ENCODE assay signal across 25 cellular contexts in the genomic region with DNA sequence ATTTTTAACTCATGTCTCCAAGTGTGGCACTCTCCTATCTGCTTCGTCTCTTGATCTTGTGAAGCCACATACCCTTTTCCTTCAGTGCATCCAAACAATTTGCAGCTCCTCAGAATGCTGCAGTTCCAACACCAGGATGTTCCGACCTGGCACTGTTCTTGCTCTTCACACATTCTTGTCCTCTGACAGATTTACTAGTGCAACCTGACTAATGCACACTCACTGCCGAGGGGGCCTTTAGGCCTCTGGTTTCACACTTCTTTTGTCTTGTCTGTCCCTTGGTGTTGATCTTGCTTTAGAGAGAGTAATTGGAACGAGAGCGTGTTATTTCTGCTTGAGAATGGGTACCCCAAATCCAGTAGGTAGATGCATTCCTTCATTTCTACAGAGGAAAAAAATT. TPM values are rescaled to one million over a fixed set of nuclear protein-coding genes. Genes with fewer than 3 reads are reported as not detected.
DNase-seq lines count a peak whose midpoint lies in the region; ATAC-seq and TF ChIP-seq lines count a peak whose summit lies in the region.
"Had no signal": no experiment of that assay in that cellular context is flagged by ENCODE, and none has a peak within 500 bp of the region (broad histone marks: within the 10 kb centered on the region; RNA-seq: fewer than 3 reads in every experiment).

No MANE protein-coding gene starts in this region.

- H3K27ac ChIP-seq in testis: peak overlapping the region in 1 of 2 donors; percentile 3
- H3K27ac ChIP-seq: ovary, SK-N-MC, thoracic aorta, WERI-Rb-1 had no signal

- H3K4me1 Mint-ChIP-seq in activated naive CD8-positive, alpha-beta T cell (ENCODE audit: low read depth): peaks cover 65% of the 10 kb centered on the region
- H3K4me1 Mint-ChIP-seq in activated naive CD8-positive, alpha-beta T cell treated with anti-CD3 and anti-CD28 coated beads for 36 hours: peaks cover 50% of the 10 kb centered on the region
- H3K4me1 Mint-ChIP-seq in dendritic cell treated with granulocyte-macrophage colony-stimulating factor and Interleukin-4, amounts not matched to agents 40 ng/mL and 50 ng/mL, for 4 days (ENCODE audit: low read depth): peaks cover 62% of the 10 kb centered on the region
- H3K4me1 Mint-ChIP-seq in natural killer cell treated with Interleukin-12 subunit alpha and Interleukin-12 subunit beta and Interleukin-15 and Interleukin-18, amount 100 ng/mL, for 72 hours (ENCODE audit: low read depth in 2 of 2): peaks cover 70 to 71% of the 10 kb centered on the region in 2 donors

- TF ChIP-seq CTCF in testis (IDR thresholded peaks at IDR 0.05): no peak

- H3K36me3 Mint-ChIP-seq in activated naive CD8-positive, alpha-beta T cell: peaks cover 5% of the 10 kb centered on the region
- H3K36me3 Mint-ChIP-seq in activated naive CD8-positive, alpha-beta T cell treated with anti-CD3 and anti-CD28 coated beads for 36 hours: peaks cover 6% of the 10 kb centered on the region
- H3K36me3 Mint-ChIP-seq in dendritic cell treated with granulocyte-macrophage colony-stimulating factor and Interleukin-4, amounts not matched to agents 40 ng/mL and 50 ng/mL, for 4 days (ENCODE audit: low read depth): peaks cover 28% of the 10 kb centered on the region
- H3K36me3 Mint-ChIP-seq in natural killer cell treated with Interleukin-12 subunit alpha and Interleukin-12 subunit beta and Interleukin-15 and Interleukin-18, amount 100 ng/mL, for 72 hours: peaks cover 7% of the 10 kb centered on the region
- H3K36me3 Mint-ChIP-seq: activated naive CD4-positive, alpha-beta T cell treated with anti-CD3 and anti-CD28 coated beads, Interleukin-2, amount 10 ng/mL, durations not matched to agents 7 days and 5 days; stimulated activated memory B cell treated with anti-CD40 and anti-IgM and Interleukin-4, amounts not matched to agents 10 μg/mL and 1 μg/mL and 100 μg/mL, for 72 hours had no signal

- no peaks in the 10 kb centered on the region for H3K27me3 ChIP-seq in testis
- H3K27me3 ChIP-seq: BLaER1 treated with 17β-estradiol and CSF1 and Interleukin-3, amounts not matched to agents 10 nM and 100 nM; heart right ventricle; ovary; vagina had no signal

- intact Hi-C loops in dendritic cell treated with granulocyte-macrophage colony-stimulating factor and Interleukin-4, amounts not matched to agents 40 ng/mL and 50 ng/mL, for 4 days (cut with micrococcal nuclease): no loop called here
- intact Hi-C loops in testis (cut with DNase I; ENCODE audit: low total_unique reads): no loop called here

- no peak for DNase-seq in activated naive CD8-positive, alpha-beta T cell treated with anti-CD3 and anti-CD28 coated beads for 36 hours
- DNase-seq in HCEC 1CT (peak; percentile 53), testis (no peak), cerebellar nuclear complex (lab: John Stamatoyannopoulos, UW) (no peak)
- no peak for DNase-seq in natural killer cell treated with Interleukin-12 subunit alpha and Interleukin-12 subunit beta and Interleukin-15 and Interleukin-18, amount 100 ng/mL, for 72 hours (ENCODE audit: low spot score)
- DNase-seq in stimulated activated CD4-positive, alpha-beta T cell treated with anti-CD3 and anti-CD28 coated beads, Interleukin-4, amount 100 ng/mL, for 4 hours: no peak
- DNase-seq: activated CD4-positive, alpha-beta T cell treated with anti-CD3 and anti-CD28 coated beads, Interleukin-2, amount 50 U/mL, for 4 hours; activated naive CD4-positive, alpha-beta T cell treated with anti-CD3 and anti-CD28 coated beads, Interleukin-2, amount 10 ng/mL, durations not matched to agents 7 days and 5 days; aorta; caudate nucleus; heart right ventricle; midbrain; NCI-H2029 treated with DMSO at 0.1 percent for 48 hours; NCI-H226; ovary; WERI-Rb-1 had no signal

- H3K9me3 ChIP-seq in testis: no peaks in the 10 kb centered on the region
- H3K9me3 ChIP-seq: BLaER1 treated with 17β-estradiol and CSF1 and Interleukin-3, amounts not matched to agents 10 nM and 100 nM; heart right ventricle; ovary; thoracic aorta; vagina had no signal

- no peaks in the 10 kb centered on the region for H3K27me3 Mint-ChIP-seq in activated naive CD8-positive, alpha-beta T cell
- no peaks in the 10 kb centered on the region for H3K27me3 Mint-ChIP-seq in activated naive CD8-positive, alpha-beta T cell treated with anti-CD3 and anti-CD28 coated beads for 36 hours
- H3K27me3 Mint-ChIP-seq in dendritic cell treated with granulocyte-macrophage colony-stimulating factor and Interleukin-4, amounts not matched to agents 40 ng/mL and 50 ng/mL, for 4 days: no peaks in the 10 kb centered on the region
- no peaks in the 10 kb centered on the region for H3K27me3 Mint-ChIP-seq in natural killer cell treated with Interleukin-12 subunit alpha and Interleukin-12 subunit beta and Interleukin-15 and Interleukin-18, amount 100 ng/mL, for 72 hours
- H3K27me3 Mint-ChIP-seq: activated naive CD4-positive, alpha-beta T cell treated with anti-CD3 and anti-CD28 coated beads, Interleukin-2, amount 10 ng/mL, durations not matched to agents 7 days and 5 days; IgD-negative memory B cell; stimulated activated memory B cell treated with anti-CD40 and anti-IgM and Interleukin-4, amounts not matched to agents 10 μg/mL and 1 μg/mL and 100 μg/mL, for 72 hours had no signal

- WGBS in testis, 2 donors: 89 to 91% methylated on average over 5 of the region's 5 CpGs

- H3K4me3 ChIP-seq in testis: no peak overlapping the region
- H3K4me3 ChIP-seq: BLaER1 treated with 17β-estradiol and CSF1 and Interleukin-3, amounts not matched to agents 10 nM and 100 nM; heart right ventricle; ovary; SK-N-MC; thoracic aorta; vagina had no signal

- no peak overlapping the region for H3K4me3 Mint-ChIP-seq in activated naive CD8-positive, alpha-beta T cell
- no peak overlapping the region for H3K4me3 Mint-ChIP-seq in activated naive CD8-positive, alpha-beta T cell treated with anti-CD3 and anti-CD28 coated beads for 36 hours
- no peak overlapping the region for H3K4me3 Mint-ChIP-seq in dendritic cell treated with granulocyte-macrophage colony-stimulating factor and Interleukin-4, amounts not matched to agents 40 ng/mL and 50 ng/mL, for 4 days
- peak overlapping the region; percentile 96 for H3K4me3 Mint-ChIP-seq in natural killer cell treated with Interleukin-12 subunit alpha and Interleukin-12 subunit beta and Interleukin-15 and Interleukin-18, amount 100 ng/mL, for 72 hours
- H3K4me3 Mint-ChIP-seq: activated naive CD4-positive, alpha-beta T cell treated with anti-CD3 and anti-CD28 coated beads, Interleukin-2, amount 10 ng/mL, durations not matched to agents 7 days and 5 days; IgD-negative memory B cell; nephron; stimulated activated memory B cell treated with anti-CD40 and anti-IgM and Interleukin-4, amounts not matched to agents 10 μg/mL and 1 μg/mL and 100 μg/mL, for 72 hours had no signal

- TF ChIP-seq POLR2A in testis (IDR thresholded peaks at IDR 0.05): no peak

- no peaks in the 10 kb centered on the region for H3K36me3 ChIP-seq in testis (ENCODE audit: low read depth, missing control alignments)
- H3K36me3 ChIP-seq: heart right ventricle, ovary, thoracic aorta, vagina, WERI-Rb-1 had no signal

- no peaks in the 10 kb centered on the region for H3K9me3 Mint-ChIP-seq in activated naive CD8-positive, alpha-beta T cell (ENCODE audit: low read depth)
- peaks cover 2% of the 10 kb centered on the region for H3K9me3 Mint-ChIP-seq in activated naive CD8-positive, alpha-beta T cell treated with anti-CD3 and anti-CD28 coated beads for 36 hours
- H3K9me3 Mint-ChIP-seq in dendritic cell treated with granulocyte-macrophage colony-stimulating factor and Interleukin-4, amounts not matched to agents 40 ng/mL and 50 ng/mL, for 4 days: no peaks in the 10 kb centered on the region
- H3K9me3 Mint-ChIP-seq in natural killer cell treated with Interleukin-12 subunit alpha and Interleukin-12 subunit beta and Interleukin-15 and Interleukin-18, amount 100 ng/mL, for 72 hours: peaks cover 5% of the 10 kb centered on the region
- H3K9me3 Mint-ChIP-seq: activated naive CD4-positive, alpha-beta T cell treated with anti-CD3 and anti-CD28 coated beads, Interleukin-2, amount 10 ng/mL, durations not matched to agents 7 days and 5 days; nephron; stimulated activated memory B cell treated with anti-CD40 and anti-IgM and Interleukin-4, amounts not matched to agents 10 μg/mL and 1 μg/mL and 100 μg/mL, for 72 hours had no signal

- peak overlapping the region; percentile 7 for H3K27ac Mint-ChIP-seq in activated naive CD8-positive, alpha-beta T cell
- no peak overlapping the region for H3K27ac Mint-ChIP-seq in activated naive CD8-positive, alpha-beta T cell treated with anti-CD3 and anti-CD28 coated beads for 36 hours
- peak overlapping the region; percentile 69 for H3K27ac Mint-ChIP-seq in dendritic cell treated with granulocyte-macrophage colony-stimulating factor and Interleukin-4, amounts not matched to agents 40 ng/mL and 50 ng/mL, for 4 days
- peak overlapping the region; percentile 93 to 98 for H3K27ac Mint-ChIP-seq in natural killer cell treated with Interleukin-12 subunit alpha and Interleukin-12 subunit beta and Interleukin-15 and Interleukin-18, amount 100 ng/mL, for 72 hours
- H3K27ac Mint-ChIP-seq: activated naive CD4-positive, alpha-beta T cell treated with anti-CD3 and anti-CD28 coated beads, Interleukin-2, amount 10 ng/mL, durations not matched to agents 7 days and 5 days; IgD-negative memory B cell; stimulated activated memory B cell treated with anti-CD40 and anti-IgM and Interleukin-4, amounts not matched to agents 10 μg/mL and 1 μg/mL and 100 μg/mL, for 72 hours had no signal

- ATAC-seq in natural killer cell treated with Interleukin-12 subunit alpha and Interleukin-12 subunit beta and Interleukin-15 and Interleukin-18, amount 100 ng/mL, for 72 hours: peak in 1 of 2 donors; percentile 29
- ATAC-seq: heart right ventricle; stimulated activated memory B cell treated with anti-CD40 and anti-IgM and Interleukin-4, amounts not matched to agents 10 μg/mL and 1 μg/mL and 100 μg/mL, for 72 hours had no signal

- peaks cover 31% of the 10 kb centered on the region for H3K4me1 ChIP-seq in testis

RNA-seq across cellular contexts. Expression of a gene that starts 15.0 kb away (rescaled TPM):
- 10 to 100 TPM; 10.2 to 11.0 TPM for total RNA-seq in activated naive CD8-positive, alpha-beta T cell treated with anti-CD3 and anti-CD28 coated beads for 36 hours
- total RNA-seq in natural killer cell treated with Interleukin-12 subunit alpha and Interleukin-12 subunit beta and Interleukin-15 and Interleukin-18, amount 100 ng/mL, for 72 hours: 100 to 1,000 TPM; 109 to 110 TPM
- 10 to 100 TPM; 95.7 to 98.7 TPM for total RNA-seq in testis
- 33.8 TPM for polyA plus RNA-seq in testis (ENCODE audit: insufficient read depth, low read depth, low replicate concordance)

Comparison
In these comparisons a context has a peak if more than half of its experiments do, and no peak if none do; other contexts are left out.
1. RNA of a gene that starts 15.0 kb away (total RNA-seq): 109 to 110 TPM in natural killer cell treated with Interleukin-12 subunit alpha and Interleukin-12 subunit beta and Interleukin-15 and Interleukin-18, amount 100 ng/mL, for 72 hours and 95.7 to 98.7 TPM in testis; 10.2 to 11.0 TPM in activated naive CD8-positive, alpha-beta T cell treated with anti-CD3 and anti-CD28 coated beads for 36 hours; every median in the first group is over 4 times any median in the second.